Comparison of ENCODE assay signal across 10 cellular contexts in genomic region chr1:26706315-26706714, GRCh38. TPM values are rescaled to one million over a fixed set of nuclear protein-coding genes. Genes with fewer than 3 reads are reported as not detected.
DNase-seq lines count a peak whose midpoint lies in the region; ATAC-seq, FAIRE-seq and TF ChIP-seq lines count a peak whose summit lies in the region.
"Had no signal": no experiment of that assay in that cellular context is flagged by ENCODE, and none has a peak within 500 bp of the region (broad histone marks: within the 10 kb centered on the region; RNA-seq: fewer than 3 reads in every experiment).

No MANE protein-coding gene starts in this region.

- H3K79me2 ChIP-seq in astrocyte (ENCODE audit: insufficient read depth, low read length), result peaks cover 99% of the 10 kb centered on the region

- H3K4me3 Mint-ChIP-seq in activated naive CD4-positive, alpha-beta T cell treated with anti-CD3 and anti-CD28 coated beads for 36 hours, result peak overlapping the region; percentile 7
- H3K4me3 Mint-ChIP-seq in astrocyte (ENCODE audit: unreplicated experiment) (peak overlapping the region; percentile 47), mesothelial cell of epicardium (no peak overlapping the region), type B pancreatic cell (peak overlapping the region; percentile 51)

- H3K27me3 ChIP-seq in astrocyte (ENCODE audit: insufficient read depth, low read length), result no peaks in the 10 kb centered on the region

- H3K9me3 Mint-ChIP-seq in activated naive CD4-positive, alpha-beta T cell treated with anti-CD3 and anti-CD28 coated beads for 36 hours, result no peaks in the 10 kb centered on the region
- H3K9me3 Mint-ChIP-seq in astrocyte (ENCODE audit: unreplicated experiment), result no peaks in the 10 kb centered on the region
- H3K9me3 Mint-ChIP-seq in mesothelial cell of epicardium, result no peaks in the 10 kb centered on the region
- H3K9me3 Mint-ChIP-seq in type B pancreatic cell, result no peaks in the 10 kb centered on the region

- DNase-seq in activated naive CD4-positive, alpha-beta T cell treated with anti-CD3 and anti-CD28 coated beads for 36 hours, result no peak
- DNase-seq in activated naive CD4-positive, alpha-beta T cell treated with anti-CD3 and anti-CD28 coated beads, Interleukin-2, amount 50 U/mL, for 16 hours, result no peak
- DNase-seq in astrocyte (ENCODE audit: low read depth) (no peak), mesothelial cell of epicardium (ENCODE audit: low spot score in 2 of 2, unreplicated experiment in 2 of 2) (no peak), type B pancreatic cell (ENCODE audit: extremely low spot score, unreplicated experiment) (no peak), occipital lobe (lab: John Stamatoyannopoulos, UW) (no peak), SIG-M5 (lab: John Stamatoyannopoulos, UW) (no peak)
- DNase-seq: SHP77 treated with DMSO at 0.1 percent for 48 hours; stimulated activated CD4-positive, alpha-beta T cell treated with anti-CD3 and anti-CD28 coated beads, Interleukin-15, amount 100 ng/mL, for 24 hours had no signal

- FAIRE-seq in astrocyte (lab: Jason Lieb, UNC), result no peak

- H2AFZ ChIP-seq in astrocyte (ENCODE audit: low read depth, low read length), result no peak overlapping the region

- H3K4me1 ChIP-seq in astrocyte (ENCODE audit: insufficient read depth, low read length), result peaks cover 37% of the 10 kb centered on the region

- peaks cover 93% of the 10 kb centered on the region for H4K20me1 ChIP-seq in astrocyte (ENCODE audit: insufficient read depth, low read length)

- TF ChIP-seq CTCF in astrocyte (IDR thresholded peaks at IDR 0.05; ENCODE audit: insufficient read depth, low read depth, low read length), result no peak
- TF ChIP-seq CTCF in mesothelial cell of epicardium (IDR thresholded peaks at IDR 0.05; ENCODE audit: unreplicated experiment), result no peak
- no peak for TF ChIP-seq CTCF in type B pancreatic cell (conservative IDR thresholded peaks at IDR 0.05)

- peak overlapping the region; percentile 20 for H3K27ac Mint-ChIP-seq in activated naive CD4-positive, alpha-beta T cell treated with anti-CD3 and anti-CD28 coated beads for 36 hours
- H3K27ac Mint-ChIP-seq in astrocyte (ENCODE audit: unreplicated experiment) (peak overlapping the region; percentile 3), mesothelial cell of epicardium (peak overlapping the region; percentile 61), type B pancreatic cell (peak overlapping the region; percentile 69)

- peaks cover 33% of the 10 kb centered on the region for H3K36me3 Mint-ChIP-seq in activated naive CD4-positive, alpha-beta T cell treated with anti-CD3 and anti-CD28 coated beads for 36 hours (ENCODE audit: low read depth)
- peaks cover 2% of the 10 kb centered on the region for H3K36me3 Mint-ChIP-seq in astrocyte (ENCODE audit: low read depth, unreplicated experiment)
- H3K36me3 Mint-ChIP-seq in mesothelial cell of epicardium, result peaks cover 11% of the 10 kb centered on the region
- H3K36me3 Mint-ChIP-seq in type B pancreatic cell, result peaks cover 26% of the 10 kb centered on the region

- peak overlapping the region; percentile 27 for H3K9ac ChIP-seq in astrocyte (ENCODE audit: low read length)

- H3K27ac ChIP-seq in astrocyte (ENCODE audit: low read depth, low read length), result peak overlapping the region; percentile 35

- H3K36me3 ChIP-seq in astrocyte (ENCODE audit: insufficient read depth, low read length), result peaks cover 7% of the 10 kb centered on the region

- H3K4me1 Mint-ChIP-seq in activated naive CD4-positive, alpha-beta T cell treated with anti-CD3 and anti-CD28 coated beads for 36 hours (ENCODE audit: low read depth), result peaks cover 41% of the 10 kb centered on the region
- H3K4me1 Mint-ChIP-seq in astrocyte (ENCODE audit: low read depth, unreplicated experiment) (peaks cover 24% of the 10 kb centered on the region), mesothelial cell of epicardium (peaks cover 29% of the 10 kb centered on the region), type B pancreatic cell (ENCODE audit: unreplicated experiment) (peaks cover 25% of the 10 kb centered on the region)

- no peaks in the 10 kb centered on the region for H3K27me3 Mint-ChIP-seq in activated naive CD4-positive, alpha-beta T cell treated with anti-CD3 and anti-CD28 coated beads for 36 hours (ENCODE audit: low read depth)
- H3K27me3 Mint-ChIP-seq in astrocyte (ENCODE audit: low read depth, unreplicated experiment), result no peaks in the 10 kb centered on the region
- H3K27me3 Mint-ChIP-seq in mesothelial cell of epicardium (ENCODE audit: low read depth), result no peaks in the 10 kb centered on the region
- H3K27me3 Mint-ChIP-seq in type B pancreatic cell, result no peaks in the 10 kb centered on the region

- intact Hi-C loops in activated naive CD4-positive, alpha-beta T cell treated with anti-CD3 and anti-CD28 coated beads for 36 hours (cut with micrococcal nuclease), result no loop called here

- peak overlapping the region; percentile 70 for H3K4me2 ChIP-seq in astrocyte (ENCODE audit: low read length)

- H3K9me3 ChIP-seq in astrocyte (ENCODE audit: insufficient read depth, low read depth, low read length), result no peaks in the 10 kb centered on the region

- no peak for ATAC-seq in GM21529 (IDR thresholded peaks at IDR 0.05; ENCODE audit: unreplicated experiment)

- no peak overlapping the region for H3K4me3 ChIP-seq in astrocyte (ENCODE audit: insufficient read depth, low read depth, low read length)

- CTCF ChIA-PET in activated naive CD4-positive, alpha-beta T cell treated with anti-CD3 and anti-CD28 coated beads for 36 hours (lab: Charles Lee), result interaction anchor here (0.7 kb wide), 1 partner anchor 95 kb away, joined by 4 read pairs; no protein-coding TSS in a partner anchor

RNA-seq across cellular contexts. Expression of gene ARID1A, which starts 10.5 kb away (rescaled TPM):
- 10 to 100 TPM; 65.0 to 65.9 TPM for total RNA-seq in activated naive CD4-positive, alpha-beta T cell treated with anti-CD3 and anti-CD28 coated beads for 36 hours
- total RNA-seq in astrocyte (72.3 and 85.1 TPM in 2 replicates), mesothelial cell of epicardium (144 to 160 TPM (median 149 TPM) in 3 replicates), type B pancreatic cell (ENCODE audit: low replicate concordance) (106 and 121 TPM in 2 replicates), occipital lobe (20.1 TPM)

Comparison
In these comparisons a context has a peak if more than half of its experiments do, and no peak if none do; other contexts are left out.
1. H3K27ac Mint-ChIP-seq: peak in every context shown above with its lines; median percentile 69 in type B pancreatic cell; 61 in mesothelial cell of epicardium; 20 in activated naive CD4-positive, alpha-beta T cell treated with anti-CD3 and anti-CD28 coated beads for 36 hours; 3 in astrocyte.